Comparison of ENCODE assay signal across 16 cellular contexts in the genomic region with DNA sequence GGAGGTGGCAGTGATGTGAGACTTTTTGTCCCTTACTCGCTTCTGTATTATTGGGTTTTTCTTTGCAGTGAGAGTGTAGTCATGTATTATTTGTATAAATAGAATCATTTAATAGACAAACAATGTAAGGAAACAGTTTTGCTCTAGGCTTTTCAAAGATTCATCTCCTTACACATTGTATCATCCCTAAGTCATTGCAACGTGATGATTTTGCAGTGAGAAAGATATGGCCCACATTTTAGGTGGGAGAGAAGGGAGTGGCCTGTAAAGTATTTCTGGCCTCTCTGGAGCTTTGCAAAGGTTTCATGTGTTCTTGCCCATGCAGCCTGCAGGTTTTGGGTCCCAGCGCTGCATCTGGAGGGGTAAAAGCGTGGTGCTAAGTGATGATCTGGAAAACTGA.
"Had no signal": no experiment of that assay in that cellular context is flagged by ENCODE, and none has a peak within 500 bp of the region (broad histone marks: within the 10 kb centered on the region; RNA-seq: fewer than 3 reads in every experiment).

No MANE protein-coding gene starts in this region.

- ATAC-seq: activated T-helper 17 cell treated with anti-CD3 and anti-CD28 coated beads, Interleukin-2, amount 50 U/mL, for 72 hours; effector memory CD8-positive, alpha-beta T cell; left lung; natural killer cell treated with Interleukin-12 subunit alpha and Interleukin-12 subunit beta and Interleukin-15 and Interleukin-18, amount 100 ng/mL, for 72 hours had no signal

- H3K9me3 Mint-ChIP-seq: activated naive CD4-positive, alpha-beta T cell treated with anti-CD3 and anti-CD28 coated beads for 36 hours; activated T-helper 17 cell treated with anti-CD3 and anti-CD28 coated beads, Interleukin-2, amount 50 U/mL, for 72 hours; effector memory CD8-positive, alpha-beta T cell; natural killer cell treated with Interleukin-12 subunit alpha and Interleukin-12 subunit beta and Interleukin-15 and Interleukin-18, amount 100 ng/mL, for 72 hours had no signal

- H3K4me3 Mint-ChIP-seq: activated naive CD4-positive, alpha-beta T cell treated with anti-CD3 and anti-CD28 coated beads for 36 hours; activated T-helper 17 cell treated with anti-CD3 and anti-CD28 coated beads, Interleukin-2, amount 50 U/mL, for 72 hours; effector memory CD8-positive, alpha-beta T cell; natural killer cell treated with Interleukin-12 subunit alpha and Interleukin-12 subunit beta and Interleukin-15 and Interleukin-18, amount 100 ng/mL, for 72 hours had no signal

- H3K36me3 ChIP-seq: ascending aorta, left lung, right lobe of liver, stomach had no signal

- H3K27me3 Mint-ChIP-seq: activated T-helper 17 cell treated with anti-CD3 and anti-CD28 coated beads, Interleukin-2, amount 50 U/mL, for 72 hours; effector memory CD8-positive, alpha-beta T cell had no signal

- H3K4me3 ChIP-seq: ascending aorta, left lung, right lobe of liver, stomach had no signal

- H3K27ac Mint-ChIP-seq: activated naive CD4-positive, alpha-beta T cell treated with anti-CD3 and anti-CD28 coated beads for 36 hours; activated T-helper 17 cell treated with anti-CD3 and anti-CD28 coated beads, Interleukin-2, amount 50 U/mL, for 72 hours; effector memory CD8-positive, alpha-beta T cell; natural killer cell treated with Interleukin-12 subunit alpha and Interleukin-12 subunit beta and Interleukin-15 and Interleukin-18, amount 100 ng/mL, for 72 hours had no signal

- DNase-seq: activated CD4-positive, alpha-beta T cell treated with anti-CD3 and anti-CD28 coated beads, Interleukin-2, amount 50 U/mL, for 4 hours; activated CD4-positive, CD25-positive, alpha-beta regulatory T cell treated with anti-CD3 and anti-CD28 coated beads, Interleukin-2, amount 50 U/mL, for 72 hours; activated naive CD4-positive, alpha-beta T cell treated with anti-CD3 and anti-CD28 coated beads for 36 hours; activated T-cell treated with anti-CD3 and anti-CD28 coated beads for 4 hours; dermis blood vessel endothelial cell; effector memory CD8-positive, alpha-beta T cell; hippocampal formation; left lung; mesenchymal stem cell; stomach had no signal

- H3K27ac ChIP-seq: left lung had no signal

- H3K36me3 Mint-ChIP-seq: natural killer cell treated with Interleukin-12 subunit alpha and Interleukin-12 subunit beta and Interleukin-15 and Interleukin-18, amount 100 ng/mL, for 72 hours had no signal

- FAIRE-seq: bronchial epithelial cell, keratinocyte had no signal

- H3K9me3 ChIP-seq: ascending aorta, left lung, right lobe of liver, stomach had no signal

- H3K27me3 ChIP-seq: ascending aorta, left lung, right lobe of liver, stomach had no signal
